22 cellular contexts compared by ENCODE assay signal in genomic region chr13:74338341-74338740, GRCh38.
A peak's percentile ranks its signal among the peaks of the same experiment; 100 is the strongest.
DNase-seq lines count a peak whose midpoint lies in the region; ATAC-seq, FAIRE-seq and TF ChIP-seq lines count a peak whose summit lies in the region.
"Had no signal": no experiment of that assay in that cellular context is flagged by ENCODE, and none has a peak within 500 bp of the region (broad histone marks: within the 10 kb centered on the region; RNA-seq: fewer than 3 reads in every experiment).

No MANE protein-coding gene starts in this region.

- no peak overlapping the region for H3K9ac ChIP-seq in K562 (ENCODE audit: insufficient read depth in 1 of 2, low read depth in 2 of 2, low read length in 2 of 2)
- H3K9ac ChIP-seq: BLaER1 treated with 17β-estradiol and CSF1 and Interleukin-3, amounts not matched to agents 10 nM and 100 nM had no signal

- H3K4me2 ChIP-seq in A549 (no peak overlapping the region), GM23338 (no peak overlapping the region), K562 (ENCODE audit: insufficient read depth, low read length) (no peak overlapping the region)
- H3K4me2 ChIP-seq: BLaER1 treated with 17β-estradiol and CSF1 and Interleukin-3, amounts not matched to agents 10 nM and 100 nM had no signal

- H3K27ac ChIP-seq in A549 (no peak overlapping the region), GM23338 (ENCODE audit: low read depth) (no peak overlapping the region), K562 (ENCODE audit: extremely low read depth, low read depth, low read length) (no peak overlapping the region)
- H3K27ac ChIP-seq: BLaER1 treated with 17β-estradiol and CSF1 and Interleukin-3, amounts not matched to agents 10 nM and 100 nM; C4-2B had no signal

- H3K9me1 ChIP-seq in K562 (ENCODE audit: control insufficient read depth, insufficient read depth, low read length): no peaks in the 10 kb centered on the region

- no peak for TF ChIP-seq CTCF in A549 (IDR thresholded peaks at IDR 0.05)
- no peak for TF ChIP-seq CTCF in GM23338 (conservative IDR thresholded peaks at IDR 0.05; ENCODE audit: low read depth in 2 of 2)
- TF ChIP-seq CTCF in K562 (IDR thresholded peaks at IDR 0.05 in 2 of 3, conservative IDR thresholded peaks at IDR 0.05 in 1 of 3; ENCODE audit: insufficient read depth in 2 of 3, low read depth in 1 of 3, low read length in 3 of 3): no peak
- TF ChIP-seq CTCF in progenitor cell of endocrine pancreas (IDR thresholded peaks at IDR 0.05; ENCODE audit: unreplicated experiment): no peak
- TF ChIP-seq CTCF in glutamatergic neuron (IDR thresholded peaks at IDR 0.05; ENCODE audit: partially characterized antibody, unreplicated experiment): no peak

- H4K20me1 ChIP-seq in GM23338 (replicated peaks; ENCODE audit: insufficient read depth): no peaks in the 10 kb centered on the region
- H4K20me1 ChIP-seq in K562 (replicated peaks; ENCODE audit: control insufficient read depth, insufficient read depth, low read length): no peaks in the 10 kb centered on the region
- H4K20me1 ChIP-seq: BLaER1 treated with 17β-estradiol and CSF1 and Interleukin-3, amounts not matched to agents 10 nM and 100 nM had no signal

- H3K4me1 ChIP-seq in A549 (no peaks in the 10 kb centered on the region), GM23338 (ENCODE audit: insufficient read depth) (no peaks in the 10 kb centered on the region), K562 (replicated peaks in 1 of 2; ENCODE audit: control insufficient read depth in 2 of 2, insufficient read depth in 2 of 2, low read length in 2 of 2) (no peaks in the 10 kb centered on the region)
- H3K4me1 ChIP-seq: BLaER1 treated with 17β-estradiol and CSF1 and Interleukin-3, amounts not matched to agents 10 nM and 100 nM; Caco-2 had no signal

- no peak overlapping the region for H2AFZ ChIP-seq in GM23338
- H2AFZ ChIP-seq in K562 (ENCODE audit: low read depth, low read length): no peak overlapping the region

- peak overlapping the region; percentile 47 for H3K27ac Mint-ChIP-seq in GM23338
- peak overlapping the region; percentile 26 for H3K27ac Mint-ChIP-seq in progenitor cell of endocrine pancreas
- no peak overlapping the region for H3K27ac Mint-ChIP-seq in glutamatergic neuron (ENCODE audit: unreplicated experiment)
- H3K27ac Mint-ChIP-seq in activated naive CD8-positive, alpha-beta T cell treated with anti-CD3 and anti-CD28 coated beads, Interleukin-2, amount 50 U/mL, for 24 hours: no peak overlapping the region
- H3K27ac Mint-ChIP-seq: B cell; CD4-positive, alpha-beta T cell; CD8-positive, alpha-beta T cell had no signal

- TF ChIP-seq POLR2A in A549 (IDR thresholded peaks at IDR 0.05; ENCODE audit: low read length): no peak
- no peak for TF ChIP-seq POLR2A in K562 (conservative IDR thresholded peaks at IDR 0.05)

- no peak overlapping the region for H3K4me3 Mint-ChIP-seq in GM23338
- no peak overlapping the region for H3K4me3 Mint-ChIP-seq in progenitor cell of endocrine pancreas (ENCODE audit: low read depth)
- H3K4me3 Mint-ChIP-seq in glutamatergic neuron (ENCODE audit: unreplicated experiment): no peak overlapping the region
- no peak overlapping the region for H3K4me3 Mint-ChIP-seq in activated naive CD8-positive, alpha-beta T cell treated with anti-CD3 and anti-CD28 coated beads, Interleukin-2, amount 50 U/mL, for 24 hours
- H3K4me3 Mint-ChIP-seq: B cell; CD4-positive, alpha-beta T cell; CD8-positive, alpha-beta T cell had no signal

- in situ Hi-C loops in K562 (cut with MboI): no loop called here

- CTCF ChIA-PET in A549 (lab: Yijun Ruan, JAX) (no interaction called here), K562 (lab: Yijun Ruan, JAX; ENCODE audit: low intra/inter-chr PET ratio) (no interaction called here)

- no TSS peak for BruUV-seq in K562 (replicated peaks; lab: Mats Ljungman, UMichigan)

- H3K36me3 Mint-ChIP-seq in GM23338 (ENCODE audit: low read depth): no peaks in the 10 kb centered on the region
- no peaks in the 10 kb centered on the region for H3K36me3 Mint-ChIP-seq in progenitor cell of endocrine pancreas (ENCODE audit: insufficient read depth)
- H3K36me3 Mint-ChIP-seq in glutamatergic neuron (ENCODE audit: unreplicated experiment): no peaks in the 10 kb centered on the region
- peaks cover 8% of the 10 kb centered on the region for H3K36me3 Mint-ChIP-seq in activated naive CD8-positive, alpha-beta T cell treated with anti-CD3 and anti-CD28 coated beads, Interleukin-2, amount 50 U/mL, for 24 hours (ENCODE audit: low read depth)

- no peak for TF ChIP-seq EP300 in A549 (IDR thresholded peaks at IDR 0.05)
- no peak for TF ChIP-seq EP300 in K562 (IDR thresholded peaks at IDR 0.05; ENCODE audit: low read length)

- H3F3A ChIP-seq in GM23338 (replicated peaks; ENCODE audit: low read depth): no peaks in the 10 kb centered on the region

- H3K79me2 ChIP-seq in GM23338 (replicated peaks; ENCODE audit: insufficient read depth) (no peaks in the 10 kb centered on the region), K562 (ENCODE audit: control insufficient read depth, insufficient read depth, low read length) (no peaks in the 10 kb centered on the region)

- 33% methylated on average over 1 of the region's 1 CpG for WGBS in A549 (ENCODE audit: missing lambda C conversion rate)
- WGBS in K562 (ENCODE audit: insufficient coverage, low coverage, missing lambda C conversion rate): 0% methylated on average over 1 of the region's 1 CpG

- intact Hi-C loops in K562 (cut with micrococcal nuclease): no loop called here

- H3K36me3 ChIP-seq in GM23338 (ENCODE audit: insufficient read depth) (no peaks in the 10 kb centered on the region), K562 (ENCODE audit: control insufficient read depth, insufficient read depth, low read length) (no peaks in the 10 kb centered on the region)
- H3K36me3 ChIP-seq: BLaER1 treated with 17β-estradiol and CSF1 and Interleukin-3, amounts not matched to agents 10 nM and 100 nM had no signal

- POLR2A ChIA-PET in A549 (lab: Yijun Ruan, JAX): no interaction called here
- POLR2A ChIA-PET in K562 (lab: Yijun Ruan, JAX): no interaction called here

- H3K9me2 ChIP-seq in GM23338 (ENCODE audit: insufficient read depth): no peaks in the 10 kb centered on the region

- H3K9me3 ChIP-seq in A549 (no peaks in the 10 kb centered on the region), K562 (replicated peaks; ENCODE audit: control insufficient read depth, insufficient read depth, low read depth, low read length) (no peaks in the 10 kb centered on the region; the same call in 1 of the 2 replicates)
- H3K9me3 ChIP-seq: BLaER1 treated with 17β-estradiol and CSF1 and Interleukin-3, amounts not matched to agents 10 nM and 100 nM; Caco-2 had no signal

- no peak for DNase-seq in A549 (ENCODE audit: low read depth in 1 of 2, low spot score in 1 of 2)
- no peak for DNase-seq in GM23338 (ENCODE audit: low spot score)
- DNase-seq in K562 (ENCODE audit: extremely low read depth in 1 of 4, low spot score in 3 of 4): no peak
- no peak for DNase-seq in progenitor cell of endocrine pancreas (ENCODE audit: low spot score, unreplicated experiment)
- no peak for DNase-seq in glutamatergic neuron
- DNase-seq in activated naive CD8-positive, alpha-beta T cell treated with anti-CD3 and anti-CD28 coated beads, Interleukin-2, amount 50 U/mL, for 24 hours: no peak
- DNase-seq: 8988T; AML-193; Caco-2; Calu3; CD4-positive, alpha-beta T cell; CD8-positive, alpha-beta T cell; DMS79 treated with DMSO at 0.1 percent for 48 hours; GF-D8 had no signal

- FAIRE-seq in A549 (lab: Jason Lieb, UNC) (no peak), K562 (lab: Jason Lieb, UNC) (no peak)
- FAIRE-seq: A204.1, D721Med, G401.6, GM12891 had no signal

- H3K27me3 ChIP-seq in GM23338 (ENCODE audit: insufficient read depth) (no peaks in the 10 kb centered on the region), K562 (ENCODE audit: control insufficient read depth in 2 of 2, insufficient read depth in 2 of 2, low read length in 2 of 2) (no peaks in the 10 kb centered on the region)
- H3K27me3 ChIP-seq: BLaER1 treated with 17β-estradiol and CSF1 and Interleukin-3, amounts not matched to agents 10 nM and 100 nM had no signal

- ATAC-seq in A549: no peak
- ATAC-seq in GM23338: no peak
- no peak for ATAC-seq in K562
- no peak for ATAC-seq in HG03159 (IDR thresholded peaks at IDR 0.05; ENCODE audit: unreplicated experiment)
- no peak for ATAC-seq in activated naive CD8-positive, alpha-beta T cell treated with anti-CD3 and anti-CD28 coated beads, Interleukin-2, amount 50 U/mL, for 24 hours
- ATAC-seq: CD8-positive, alpha-beta T cell had no signal

- no peaks in the 10 kb centered on the region for H3K27me3 Mint-ChIP-seq in GM23338 (ENCODE audit: insufficient read depth, low read depth, poor library complexity)
- no peaks in the 10 kb centered on the region for H3K27me3 Mint-ChIP-seq in progenitor cell of endocrine pancreas
- no peaks in the 10 kb centered on the region for H3K27me3 Mint-ChIP-seq in glutamatergic neuron (ENCODE audit: unreplicated experiment)
- H3K27me3 Mint-ChIP-seq in activated naive CD8-positive, alpha-beta T cell treated with anti-CD3 and anti-CD28 coated beads, Interleukin-2, amount 50 U/mL, for 24 hours: no peaks in the 10 kb centered on the region
- H3K27me3 Mint-ChIP-seq: CD4-positive, alpha-beta T cell had no signal

- TF ChIP-seq RAD21 in A549 (conservative IDR thresholded peaks at IDR 0.05 in 1 of 2, IDR thresholded peaks at IDR 0.05 in 1 of 2) (no peak), K562 (CRISPR knock-in tag; conservative IDR thresholded peaks at IDR 0.05 in 1 of 2, IDR thresholded peaks at IDR 0.05 in 1 of 2) (no peak)

- no peak overlapping the region for H3K4me3 ChIP-seq in A549
- H3K4me3 ChIP-seq in GM23338: no peak overlapping the region
- H3K4me3 ChIP-seq in K562: no peak overlapping the region
- H3K4me3 ChIP-seq: BLaER1 treated with 17β-estradiol and CSF1 and Interleukin-3, amounts not matched to agents 10 nM and 100 nM had no signal

- H3K9me3 Mint-ChIP-seq in GM23338: no peaks in the 10 kb centered on the region
- peaks cover 11% of the 10 kb centered on the region for H3K9me3 Mint-ChIP-seq in progenitor cell of endocrine pancreas (ENCODE audit: low read depth)
- H3K9me3 Mint-ChIP-seq in glutamatergic neuron (ENCODE audit: unreplicated experiment): no peaks in the 10 kb centered on the region
- H3K9me3 Mint-ChIP-seq in activated naive CD8-positive, alpha-beta T cell treated with anti-CD3 and anti-CD28 coated beads, Interleukin-2, amount 50 U/mL, for 24 hours: peaks cover 11% of the 10 kb centered on the region

- peaks cover 9% of the 10 kb centered on the region; the same call in 2 of the 3 replicates for H3K4me1 Mint-ChIP-seq in GM23338
- H3K4me1 Mint-ChIP-seq in progenitor cell of endocrine pancreas (ENCODE audit: low read depth): no peaks in the 10 kb centered on the region
- H3K4me1 Mint-ChIP-seq in glutamatergic neuron (ENCODE audit: low read depth, unreplicated experiment): no peaks in the 10 kb centered on the region
- peaks cover 3% of the 10 kb centered on the region for H3K4me1 Mint-ChIP-seq in activated naive CD8-positive, alpha-beta T cell treated with anti-CD3 and anti-CD28 coated beads, Interleukin-2, amount 50 U/mL, for 24 hours
- H3K4me1 Mint-ChIP-seq: B cell had no signal

TF ChIP-seq in A549, 52 proteins besides CTCF, POLR2A, EP300 and RAD21 (continues in another document):
- TF ChIP-seq EHF (CRISPR knock-in tag; IDR thresholded peaks at IDR 0.05): no peak

TF ChIP-seq in GM23338, 12 proteins besides CTCF, POLR2A, EP300 and RAD21 (continues in another document):
- TF ChIP-seq ZNF331 (CRISPR knock-in tag; IDR thresholded peaks at IDR 0.05; ENCODE audit: low read depth): no peak

Comparison
In these comparisons a context has a peak if more than half of its experiments do, and no peak if none do; other contexts are left out.
1. H3K27ac Mint-ChIP-seq: peak in GM23338 (single experiment) and progenitor cell of endocrine pancreas (single experiment); none in glutamatergic neuron (single experiment) and activated naive CD8-positive, alpha-beta T cell treated with anti-CD3 and anti-CD28 coated beads, Interleukin-2, amount 50 U/mL, for 24 hours (single experiment).
2. Of the 35 proteins assayed by ChIP-seq in both K562 and A549: peak only in K562: none; only in A549: MAFK; in both: none; in neither: 34.